Comparison of ENCODE assay signal across 16 cellular contexts in genomic region chr7:34821965-34822558, GRCh38.
DNase-seq lines count a peak whose midpoint lies in the region; ATAC-seq and TF ChIP-seq lines count a peak whose summit lies in the region.
"Had no signal": no experiment of that assay in that cellular context is flagged by ENCODE, and none has a peak within 500 bp of the region (broad histone marks: within the 10 kb centered on the region; RNA-seq: fewer than 3 reads in every experiment).

No MANE protein-coding gene starts in this region.

- H2AK5ac ChIP-seq in neuronal stem cell (ENCODE audit: low read depth, low read length) = no peak overlapping the region

- H3K4me3 Mint-ChIP-seq in HFFc6 = peak overlapping the region; percentile 74; the same call in 1 of the 2 replicates
- H3K4me3 Mint-ChIP-seq in central memory CD8-positive, alpha-beta T cell = no peak overlapping the region
- no peak overlapping the region for H3K4me3 Mint-ChIP-seq in stimulated activated memory B cell treated with anti-CD40 and anti-IgM and Interleukin-4, amounts not matched to agents 10 μg/mL and 1 μg/mL and 100 μg/mL, for 72 hours
- H3K4me3 Mint-ChIP-seq: CD4-positive, alpha-beta T cell had no signal

- peak overlapping the region; percentile 75 for H2AFZ ChIP-seq in ACC112 (ENCODE audit: low read length, unreplicated experiment)
- H2AFZ ChIP-seq in neuronal stem cell (ENCODE audit: low read length) = peak overlapping the region; percentile 61

- H3K79me1 ChIP-seq in neuronal stem cell (ENCODE audit: low read depth, low read length) = no peaks in the 10 kb centered on the region

- H3K36me3 Mint-ChIP-seq in HFFc6 (ENCODE audit: low read depth) = no peaks in the 10 kb centered on the region
- H3K36me3 Mint-ChIP-seq in central memory CD8-positive, alpha-beta T cell (ENCODE audit: insufficient read depth) = no peaks in the 10 kb centered on the region
- H3K36me3 Mint-ChIP-seq in stimulated activated memory B cell treated with anti-CD40 and anti-IgM and Interleukin-4, amounts not matched to agents 10 μg/mL and 1 μg/mL and 100 μg/mL, for 72 hours = no peaks in the 10 kb centered on the region

- no peaks in the 10 kb centered on the region for H3K4me1 ChIP-seq in ACC112 (ENCODE audit: control insufficient read depth, insufficient read depth, low read length, unreplicated experiment)
- peaks cover 0 to 2% of the 10 kb centered on the region in 2 donors for H3K4me1 ChIP-seq in neuronal stem cell (ENCODE audit: control insufficient read depth in 2 of 2, insufficient read depth in 1 of 2, low read depth in 1 of 2, low read length in 2 of 2)
- H3K4me1 ChIP-seq in esophagus muscularis mucosa = no peaks in the 10 kb centered on the region
- H3K4me1 ChIP-seq: Peyer's patch had no signal

- no peaks in the 10 kb centered on the region; the same call in 1 of the 2 replicates for H3K4me1 Mint-ChIP-seq in HFFc6 (ENCODE audit: low read depth)
- no peaks in the 10 kb centered on the region for H3K4me1 Mint-ChIP-seq in central memory CD8-positive, alpha-beta T cell
- H3K4me1 Mint-ChIP-seq in stimulated activated memory B cell treated with anti-CD40 and anti-IgM and Interleukin-4, amounts not matched to agents 10 μg/mL and 1 μg/mL and 100 μg/mL, for 72 hours = no peaks in the 10 kb centered on the region

- H3K27ac Mint-ChIP-seq in HFFc6 = no peak overlapping the region
- peak overlapping the region; percentile 49 for H3K27ac Mint-ChIP-seq in central memory CD8-positive, alpha-beta T cell (ENCODE audit: low read depth)
- H3K27ac Mint-ChIP-seq in stimulated activated memory B cell treated with anti-CD40 and anti-IgM and Interleukin-4, amounts not matched to agents 10 μg/mL and 1 μg/mL and 100 μg/mL, for 72 hours = no peak overlapping the region
- H3K27ac Mint-ChIP-seq: CD4-positive, alpha-beta T cell had no signal

- H3K4me2 ChIP-seq in neuronal stem cell (ENCODE audit: insufficient read depth, low read length, poor library complexity, severe bottlenecking) = no peak overlapping the region
- H3K4me2 ChIP-seq: A549 had no signal

- intact Hi-C loops in esophagus muscularis mucosa (cut with DNase I) = loop anchor here (5.0 kb wide), 1 partner anchor 715 kb away; no protein-coding TSS in a partner anchor

- no peak overlapping the region for H3K14ac ChIP-seq in neuronal stem cell (ENCODE audit: low read length)

- H4K91ac ChIP-seq in neuronal stem cell (ENCODE audit: low read depth, low read length, poor library complexity) = no peak overlapping the region

- H3K9ac ChIP-seq in neuronal stem cell (ENCODE audit: low read depth, low read length, poor library complexity) = no peak overlapping the region

- no peak overlapping the region for H2BK15ac ChIP-seq in neuronal stem cell (ENCODE audit: low read length)

- no peaks in the 10 kb centered on the region for H3K36me3 ChIP-seq in ACC112 (ENCODE audit: insufficient read depth, low read length)
- H3K36me3 ChIP-seq in neuronal stem cell (replicated peaks in 1 of 2; ENCODE audit: control insufficient read depth in 2 of 2, insufficient read depth in 2 of 2, low read length in 2 of 2) = no peaks in the 10 kb centered on the region
- no peaks in the 10 kb centered on the region for H3K36me3 ChIP-seq in esophagus muscularis mucosa
- H3K36me3 ChIP-seq: Peyer's patch had no signal

- H2BK12ac ChIP-seq in neuronal stem cell (ENCODE audit: low read length) = no peak overlapping the region

- H2BK5ac ChIP-seq in neuronal stem cell (ENCODE audit: low read length) = no peak overlapping the region

- no peak overlapping the region for H3K23ac ChIP-seq in neuronal stem cell (ENCODE audit: low read depth, low read length, poor library complexity)

- no peak for TF ChIP-seq EP300 in esophagus muscularis mucosa (IDR thresholded peaks at IDR 0.05)

- H3K27ac ChIP-seq in ACC112 (ENCODE audit: low read depth, low read length) (no peak overlapping the region), neuronal stem cell (replicated peaks; ENCODE audit: low read length) (no peak overlapping the region), esophagus muscularis mucosa (replicated peaks in 1 of 4) (no peak overlapping the region)
- H3K27ac ChIP-seq: A549, Peyer's patch had no signal

- TF ChIP-seq POLR2A in esophagus muscularis mucosa (IDR thresholded peaks at IDR 0.05; ENCODE audit: low read depth) = no peak

- no peak for DNase-seq in HFFc6
- no peak for DNase-seq in central memory CD8-positive, alpha-beta T cell (ENCODE audit: low spot score in 2 of 2)
- DNase-seq in neuronal stem cell (ENCODE audit: low spot score) = no peak
- no peak for DNase-seq in NCI-H510A (lab: John Stamatoyannopoulos, UW)
- no peak for DNase-seq in esophagus muscularis mucosa (ENCODE audit: extremely low spot score)
- DNase-seq: CD4-positive, alpha-beta T cell; KBM-7; NCI-H1048; NCI-H146; NCI-H2107; NCI-H748 treated with DMSO at 0.1 percent for 48 hours; Peyer's patch had no signal

- no peak overlapping the region for H3K18ac ChIP-seq in neuronal stem cell (ENCODE audit: low read length)

- no peaks in the 10 kb centered on the region for H3K9me3 Mint-ChIP-seq in HFFc6
- no peaks in the 10 kb centered on the region for H3K9me3 Mint-ChIP-seq in central memory CD8-positive, alpha-beta T cell
- no peaks in the 10 kb centered on the region for H3K9me3 Mint-ChIP-seq in stimulated activated memory B cell treated with anti-CD40 and anti-IgM and Interleukin-4, amounts not matched to agents 10 μg/mL and 1 μg/mL and 100 μg/mL, for 72 hours
- H3K9me3 Mint-ChIP-seq: CD4-positive, alpha-beta T cell had no signal

- no peak for ATAC-seq in central memory CD8-positive, alpha-beta T cell (replicated peaks; ENCODE audit: extremely low read depth, poor library complexity, severe bottlenecking)
- no peak for ATAC-seq in stimulated activated memory B cell treated with anti-CD40 and anti-IgM and Interleukin-4, amounts not matched to agents 10 μg/mL and 1 μg/mL and 100 μg/mL, for 72 hours
- ATAC-seq in HG02981 (IDR thresholded peaks at IDR 0.05; ENCODE audit: unreplicated experiment) = no peak
- ATAC-seq: A549 had no signal

- H3K27me3 ChIP-seq in ACC112 (ENCODE audit: insufficient read depth, low read length) (no peaks in the 10 kb centered on the region), neuronal stem cell (ENCODE audit: control insufficient read depth in 3 of 3, insufficient read depth in 3 of 3, low read depth in 1 of 3, low read length in 3 of 3) (no peaks in the 10 kb centered on the region), esophagus muscularis mucosa (no peaks in the 10 kb centered on the region)
- H3K27me3 ChIP-seq: Peyer's patch had no signal

- WGBS in neuronal stem cell (ENCODE audit: extremely low coverage in 2 of 2, insufficient read length in 2 of 2, insufficient replicate concordance in 1 of 2), 2 donors = no CpG with 5 or more reads among the region's 15 CpGs
- 72% methylated on average over 15 of the region's 15 CpGs for WGBS in esophagus muscularis mucosa

- H3K27me3 Mint-ChIP-seq in HFFc6 (ENCODE audit: insufficient read depth) = peaks cover 12% of the 10 kb centered on the region
- peaks cover 12% of the 10 kb centered on the region for H3K27me3 Mint-ChIP-seq in central memory CD8-positive, alpha-beta T cell
- H3K27me3 Mint-ChIP-seq in stimulated activated memory B cell treated with anti-CD40 and anti-IgM and Interleukin-4, amounts not matched to agents 10 μg/mL and 1 μg/mL and 100 μg/mL, for 72 hours = no peaks in the 10 kb centered on the region
- H3K27me3 Mint-ChIP-seq: CD4-positive, alpha-beta T cell had no signal

- H4K8ac ChIP-seq in neuronal stem cell (ENCODE audit: low read depth, low read length) = no peak overlapping the region

- no peak overlapping the region for H2BK120ac ChIP-seq in neuronal stem cell (ENCODE audit: low read depth, low read length)

- H3K4me3 ChIP-seq in ACC112 (ENCODE audit: low read depth, low read length) (peak overlapping the region; percentile 16; the same call in 1 of the 2 replicates), neuronal stem cell (ENCODE audit: low read length in 2 of 2) (no peak overlapping the region), esophagus muscularis mucosa (no peak overlapping the region)
- H3K4me3 ChIP-seq: A549, Peyer's patch had no signal

- H3K79me2 ChIP-seq in ACC112 (ENCODE audit: control insufficient read depth, insufficient read depth, low read length, unreplicated experiment) = no peaks in the 10 kb centered on the region

- TF ChIP-seq CTCF in HFFc6 (IDR thresholded peaks at IDR 0.05) = no peak
- TF ChIP-seq CTCF in esophagus muscularis mucosa (IDR thresholded peaks at IDR 0.05) = no peak

- H3K9me3 ChIP-seq in neuronal stem cell (replicated peaks in 1 of 2; ENCODE audit: control insufficient read depth in 2 of 2, insufficient read depth in 1 of 2, low read depth in 1 of 2, low read length in 2 of 2) = no peaks in the 10 kb centered on the region
- H3K9me3 ChIP-seq in esophagus muscularis mucosa = no peaks in the 10 kb centered on the region
- H3K9me3 ChIP-seq: A549, Peyer's patch had no signal

- H3K4ac ChIP-seq in neuronal stem cell (ENCODE audit: low read length) = no peak overlapping the region
